Comparison of ENCODE assay signal across 2 cellular contexts in the genomic region with DNA sequence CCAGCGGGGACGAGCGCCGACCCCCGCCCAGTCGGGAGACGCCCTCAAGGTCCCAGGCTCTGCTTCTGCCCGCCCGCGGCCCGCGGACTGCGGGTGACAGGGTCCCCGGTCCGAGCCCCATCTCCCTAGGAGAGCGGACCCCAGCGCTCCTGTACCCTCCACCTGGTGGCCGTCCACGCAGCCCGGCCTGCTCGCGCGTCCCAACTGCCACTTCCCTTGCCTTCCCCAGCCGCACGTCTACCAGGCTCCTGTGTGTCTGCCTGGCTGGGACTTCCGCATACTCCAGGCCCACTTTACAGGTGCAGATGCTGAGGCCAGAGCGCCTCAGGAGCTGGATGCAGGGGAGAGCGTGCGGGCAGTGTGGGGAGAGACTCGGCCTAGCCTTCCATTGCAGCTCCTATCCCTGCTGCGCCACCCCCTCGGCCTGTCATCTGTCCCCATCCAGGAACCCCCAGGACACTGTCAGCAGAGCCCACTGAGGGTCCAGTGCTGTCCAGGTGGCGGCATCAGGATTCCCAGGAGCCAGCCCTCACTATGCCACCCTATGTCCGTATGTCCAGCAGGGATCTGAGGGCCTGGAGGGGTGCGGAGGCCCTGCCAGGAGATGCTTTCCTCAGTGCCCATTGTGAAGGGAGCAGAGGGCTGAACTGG.
A peak's percentile ranks its signal among the peaks of the same experiment; 100 is the strongest.
TF ChIP-seq lines count a peak whose summit lies in the region.

No MANE protein-coding gene starts in this region.

TF ChIP-seq in K562, 482 proteins besides CTCF, POLR2A, EP300 and RAD21 (continues in another document):
- peak; percentile 6 for TF ChIP-seq PRPF4 (IDR thresholded peaks at IDR 0.05; ENCODE audit: insufficient read depth, low read depth, low read length, poor library complexity, severe bottlenecking)
- TF ChIP-seq RBFOX2 (IDR thresholded peaks at IDR 0.05; ENCODE audit: low read depth, low read length), result peak; percentile 54
- TF ChIP-seq, protein P1, sequence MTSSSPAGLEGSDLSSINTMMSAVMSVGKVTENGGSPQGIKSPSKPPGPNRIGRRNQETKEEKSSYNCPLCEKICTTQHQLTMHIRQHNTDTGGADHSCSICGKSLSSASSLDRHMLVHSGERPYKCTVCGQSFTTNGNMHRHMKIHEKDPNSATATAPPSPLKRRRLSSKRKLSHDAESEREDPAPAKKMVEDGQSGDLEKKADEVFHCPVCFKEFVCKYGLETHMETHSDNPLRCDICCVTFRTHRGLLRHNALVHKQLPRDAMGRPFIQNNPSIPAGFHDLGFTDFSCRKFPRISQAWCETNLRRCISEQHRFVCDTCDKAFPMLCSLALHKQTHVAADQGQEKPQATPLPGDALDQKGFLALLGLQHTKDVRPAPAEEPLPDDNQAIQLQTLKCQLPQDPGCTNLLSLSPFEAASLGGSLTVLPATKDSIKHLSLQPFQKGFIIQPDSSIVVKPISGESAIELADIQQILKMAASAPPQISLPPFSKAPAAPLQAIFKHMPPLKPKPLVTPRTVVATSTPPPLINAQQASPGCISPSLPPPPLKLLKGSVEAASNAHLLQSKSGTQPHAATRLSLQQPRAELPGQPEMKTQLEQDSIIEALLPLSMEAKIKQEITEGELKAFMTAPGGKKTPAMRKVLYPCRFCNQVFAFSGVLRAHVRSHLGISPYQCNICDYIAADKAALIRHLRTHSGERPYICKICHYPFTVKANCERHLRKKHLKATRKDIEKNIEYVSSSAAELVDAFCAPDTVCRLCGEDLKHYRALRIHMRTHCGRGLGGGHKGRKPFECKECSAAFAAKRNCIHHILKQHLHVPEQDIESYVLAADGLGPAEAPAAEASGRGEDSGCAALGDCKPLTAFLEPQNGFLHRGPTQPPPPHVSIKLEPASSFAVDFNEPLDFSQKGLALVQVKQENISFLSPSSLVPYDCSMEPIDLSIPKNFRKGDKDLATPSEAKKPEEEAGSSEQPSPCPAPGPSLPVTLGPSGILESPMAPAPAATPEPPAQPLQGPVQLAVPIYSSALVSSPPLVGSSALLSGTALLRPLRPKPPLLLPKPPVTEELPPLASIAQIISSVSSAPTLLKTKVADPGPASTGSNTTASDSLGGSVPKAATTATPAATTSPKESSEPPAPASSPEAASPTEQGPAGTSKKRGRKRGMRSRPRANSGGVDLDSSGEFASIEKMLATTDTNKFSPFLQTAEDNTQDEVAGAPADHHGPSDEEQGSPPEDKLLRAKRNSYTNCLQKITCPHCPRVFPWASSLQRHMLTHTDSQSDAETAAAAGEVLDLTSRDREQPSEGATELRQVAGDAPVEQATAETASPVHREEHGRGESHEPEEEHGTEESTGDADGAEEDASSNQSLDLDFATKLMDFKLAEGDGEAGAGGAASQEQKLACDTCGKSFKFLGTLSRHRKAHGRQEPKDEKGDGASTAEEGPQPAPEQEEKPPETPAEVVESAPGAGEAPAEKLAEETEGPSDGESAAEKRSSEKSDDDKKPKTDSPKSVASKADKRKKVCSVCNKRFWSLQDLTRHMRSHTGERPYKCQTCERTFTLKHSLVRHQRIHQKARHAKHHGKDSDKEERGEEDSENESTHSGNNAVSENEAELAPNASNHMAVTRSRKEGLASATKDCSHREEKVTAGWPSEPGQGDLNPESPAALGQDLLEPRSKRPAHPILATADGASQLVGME (CRISPR knock-in tag; IDR thresholded peaks at IDR 0.05), result 0 out of 2 replicates have a peak, but pooled peaks have one; percentile 14
- TF ChIP-seq, protein P2, sequence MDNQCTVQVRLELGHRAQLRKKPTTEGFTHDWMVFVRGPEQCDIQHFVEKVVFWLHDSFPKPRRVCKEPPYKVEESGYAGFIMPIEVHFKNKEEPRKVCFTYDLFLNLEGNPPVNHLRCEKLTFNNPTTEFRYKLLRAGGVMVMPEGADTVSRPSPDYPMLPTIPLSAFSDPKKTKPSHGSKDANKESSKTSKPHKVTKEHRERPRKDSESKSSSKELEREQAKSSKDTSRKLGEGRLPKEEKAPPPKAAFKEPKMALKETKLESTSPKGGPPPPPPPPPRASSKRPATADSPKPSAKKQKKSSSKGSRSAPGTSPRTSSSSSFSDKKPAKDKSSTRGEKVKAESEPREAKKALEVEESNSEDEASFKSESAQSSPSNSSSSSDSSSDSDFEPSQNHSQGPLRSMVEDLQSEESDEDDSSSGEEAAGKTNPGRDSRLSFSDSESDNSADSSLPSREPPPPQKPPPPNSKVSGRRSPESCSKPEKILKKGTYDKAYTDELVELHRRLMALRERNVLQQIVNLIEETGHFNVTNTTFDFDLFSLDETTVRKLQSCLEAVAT (IDR thresholded peaks at IDR 0.05), result 0 out of 4 replicates have a peak, but pooled peaks of 1 of the 2 experiments have one; percentile 34
- TF ChIP-seq SMAD4 (CRISPR knock-in tag; conservative IDR thresholded peaks at IDR 0.05), result 0 out of 2 replicates have a peak, but pooled peaks have one; percentile 1
- TF ChIP-seq NFE2L1 (tag; IDR thresholded peaks at IDR 0.05; ENCODE audit: borderline replicate concordance, low read depth), result no peak
- TF ChIP-seq, protein P3, sequence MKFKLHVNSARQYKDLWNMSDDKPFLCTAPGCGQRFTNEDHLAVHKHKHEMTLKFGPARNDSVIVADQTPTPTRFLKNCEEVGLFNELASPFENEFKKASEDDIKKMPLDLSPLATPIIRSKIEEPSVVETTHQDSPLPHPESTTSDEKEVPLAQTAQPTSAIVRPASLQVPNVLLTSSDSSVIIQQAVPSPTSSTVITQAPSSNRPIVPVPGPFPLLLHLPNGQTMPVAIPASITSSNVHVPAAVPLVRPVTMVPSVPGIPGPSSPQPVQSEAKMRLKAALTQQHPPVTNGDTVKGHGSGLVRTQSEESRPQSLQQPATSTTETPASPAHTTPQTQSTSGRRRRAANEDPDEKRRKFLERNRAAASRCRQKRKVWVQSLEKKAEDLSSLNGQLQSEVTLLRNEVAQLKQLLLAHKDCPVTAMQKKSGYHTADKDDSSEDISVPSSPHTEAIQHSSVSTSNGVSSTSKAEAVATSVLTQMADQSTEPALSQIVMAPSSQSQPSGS (CRISPR knock-in tag; IDR thresholded peaks at IDR 0.05), result no peak
- peak; percentile 54 for TF ChIP-seq POLR2G (IDR thresholded peaks at IDR 0.05; ENCODE audit: low read depth, low read length)
- TF ChIP-seq ZNF589 (CRISPR knock-in tag; IDR thresholded peaks at IDR 0.05; ENCODE audit: low read depth), result no peak
- TF ChIP-seq, protein P4, sequence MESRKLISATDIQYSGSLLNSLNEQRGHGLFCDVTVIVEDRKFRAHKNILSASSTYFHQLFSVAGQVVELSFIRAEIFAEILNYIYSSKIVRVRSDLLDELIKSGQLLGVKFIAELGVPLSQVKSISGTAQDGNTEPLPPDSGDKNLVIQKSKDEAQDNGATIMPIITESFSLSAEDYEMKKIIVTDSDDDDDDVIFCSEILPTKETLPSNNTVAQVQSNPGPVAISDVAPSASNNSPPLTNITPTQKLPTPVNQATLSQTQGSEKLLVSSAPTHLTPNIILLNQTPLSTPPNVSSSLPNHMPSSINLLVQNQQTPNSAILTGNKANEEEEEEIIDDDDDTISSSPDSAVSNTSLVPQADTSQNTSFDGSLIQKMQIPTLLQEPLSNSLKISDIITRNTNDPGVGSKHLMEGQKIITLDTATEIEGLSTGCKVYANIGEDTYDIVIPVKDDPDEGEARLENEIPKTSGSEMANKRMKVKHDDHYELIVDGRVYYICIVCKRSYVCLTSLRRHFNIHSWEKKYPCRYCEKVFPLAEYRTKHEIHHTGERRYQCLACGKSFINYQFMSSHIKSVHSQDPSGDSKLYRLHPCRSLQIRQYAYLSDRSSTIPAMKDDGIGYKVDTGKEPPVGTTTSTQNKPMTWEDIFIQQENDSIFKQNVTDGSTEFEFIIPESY (CRISPR knock-in tag; IDR thresholded peaks at IDR 0.05), result peak; percentile 94

TF ChIP-seq in HepG2, 621 proteins besides CTCF, POLR2A, EP300 and RAD21 (continues in another document):
- TF ChIP-seq PLRG1 (conservative IDR thresholded peaks at IDR 0.05), result no peak
- TF ChIP-seq ZNF615 (CRISPR knock-in tag; IDR thresholded peaks at IDR 0.05; ENCODE audit: borderline replicate concordance), result no peak
- TF ChIP-seq, protein P4 (CRISPR knock-in tag; IDR thresholded peaks at IDR 0.05), result peak; percentile 68
- TF ChIP-seq, protein P5, sequence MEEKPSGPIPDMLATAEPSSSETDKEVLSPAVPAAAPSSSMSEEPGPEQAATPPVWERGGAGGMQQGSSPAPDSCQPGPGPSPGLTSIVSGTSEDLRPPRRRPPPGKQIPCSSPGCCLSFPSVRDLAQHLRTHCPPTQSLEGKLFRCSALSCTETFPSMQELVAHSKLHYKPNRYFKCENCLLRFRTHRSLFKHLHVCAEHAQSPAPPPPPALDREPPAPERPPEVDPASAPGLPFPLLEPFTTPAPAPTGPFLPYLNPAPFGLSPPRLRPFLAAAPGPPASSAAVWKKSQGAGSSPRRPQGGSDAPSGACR (CRISPR knock-in tag; IDR thresholded peaks at IDR 0.05), result no peak
- TF ChIP-seq, protein P6, sequence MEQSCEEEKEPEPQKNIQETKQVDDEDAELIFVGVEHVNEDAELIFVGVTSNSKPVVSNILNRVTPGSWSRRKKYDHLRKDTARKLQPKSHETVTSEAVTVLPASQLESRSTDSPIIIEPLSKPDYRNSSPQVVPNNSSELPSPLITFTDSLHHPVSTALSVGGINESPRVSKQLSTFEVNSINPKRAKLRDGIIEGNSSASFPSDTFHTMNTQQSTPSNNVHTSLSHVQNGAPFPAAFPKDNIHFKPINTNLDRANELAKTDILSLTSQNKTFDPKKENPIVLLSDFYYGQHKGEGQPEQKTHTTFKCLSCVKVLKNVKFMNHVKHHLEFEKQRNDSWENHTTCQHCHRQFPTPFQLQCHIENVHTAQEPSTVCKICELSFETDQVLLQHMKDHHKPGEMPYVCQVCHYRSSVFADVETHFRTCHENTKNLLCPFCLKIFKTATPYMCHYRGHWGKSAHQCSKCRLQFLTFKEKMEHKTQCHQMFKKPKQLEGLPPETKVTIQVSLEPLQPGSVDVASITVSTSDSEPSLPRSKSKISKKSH (CRISPR knock-in tag; IDR thresholded peaks at IDR 0.05; ENCODE audit: borderline replicate concordance), result 0 out of 2 replicates have a peak, but pooled peaks have one; percentile 13
- TF ChIP-seq ZKSCAN5 (CRISPR knock-in tag; IDR thresholded peaks at IDR 0.05), result no peak
- TF ChIP-seq ATAD3A (CRISPR knock-in tag; IDR thresholded peaks at IDR 0.05), result no peak
- no peak for TF ChIP-seq ZNF337 (CRISPR knock-in tag; IDR thresholded peaks at IDR 0.05; ENCODE audit: borderline replicate concordance, low read depth)
- TF ChIP-seq, protein P7, sequence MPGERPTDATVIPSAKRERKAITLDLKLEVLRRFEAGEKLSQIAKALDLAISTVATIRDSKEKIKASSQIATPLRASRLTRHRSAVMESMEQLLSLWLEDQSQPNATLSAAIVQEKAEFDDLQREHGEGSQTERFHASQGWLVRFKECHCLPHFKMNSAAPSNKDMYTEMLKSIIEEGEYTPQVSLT (CRISPR knock-in tag; IDR thresholded peaks at IDR 0.05; ENCODE audit: borderline replicate concordance, low read depth), result no peak
- TF ChIP-seq MED1 (CRISPR knock-in tag; IDR thresholded peaks at IDR 0.05), result no peak
- TF ChIP-seq, protein P8, sequence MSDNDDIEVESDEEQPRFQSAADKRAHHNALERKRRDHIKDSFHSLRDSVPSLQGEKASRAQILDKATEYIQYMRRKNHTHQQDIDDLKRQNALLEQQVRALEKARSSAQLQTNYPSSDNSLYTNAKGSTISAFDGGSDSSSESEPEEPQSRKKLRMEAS (IDR thresholded peaks at IDR 0.05), result no peak
- TF ChIP-seq, protein P9, sequence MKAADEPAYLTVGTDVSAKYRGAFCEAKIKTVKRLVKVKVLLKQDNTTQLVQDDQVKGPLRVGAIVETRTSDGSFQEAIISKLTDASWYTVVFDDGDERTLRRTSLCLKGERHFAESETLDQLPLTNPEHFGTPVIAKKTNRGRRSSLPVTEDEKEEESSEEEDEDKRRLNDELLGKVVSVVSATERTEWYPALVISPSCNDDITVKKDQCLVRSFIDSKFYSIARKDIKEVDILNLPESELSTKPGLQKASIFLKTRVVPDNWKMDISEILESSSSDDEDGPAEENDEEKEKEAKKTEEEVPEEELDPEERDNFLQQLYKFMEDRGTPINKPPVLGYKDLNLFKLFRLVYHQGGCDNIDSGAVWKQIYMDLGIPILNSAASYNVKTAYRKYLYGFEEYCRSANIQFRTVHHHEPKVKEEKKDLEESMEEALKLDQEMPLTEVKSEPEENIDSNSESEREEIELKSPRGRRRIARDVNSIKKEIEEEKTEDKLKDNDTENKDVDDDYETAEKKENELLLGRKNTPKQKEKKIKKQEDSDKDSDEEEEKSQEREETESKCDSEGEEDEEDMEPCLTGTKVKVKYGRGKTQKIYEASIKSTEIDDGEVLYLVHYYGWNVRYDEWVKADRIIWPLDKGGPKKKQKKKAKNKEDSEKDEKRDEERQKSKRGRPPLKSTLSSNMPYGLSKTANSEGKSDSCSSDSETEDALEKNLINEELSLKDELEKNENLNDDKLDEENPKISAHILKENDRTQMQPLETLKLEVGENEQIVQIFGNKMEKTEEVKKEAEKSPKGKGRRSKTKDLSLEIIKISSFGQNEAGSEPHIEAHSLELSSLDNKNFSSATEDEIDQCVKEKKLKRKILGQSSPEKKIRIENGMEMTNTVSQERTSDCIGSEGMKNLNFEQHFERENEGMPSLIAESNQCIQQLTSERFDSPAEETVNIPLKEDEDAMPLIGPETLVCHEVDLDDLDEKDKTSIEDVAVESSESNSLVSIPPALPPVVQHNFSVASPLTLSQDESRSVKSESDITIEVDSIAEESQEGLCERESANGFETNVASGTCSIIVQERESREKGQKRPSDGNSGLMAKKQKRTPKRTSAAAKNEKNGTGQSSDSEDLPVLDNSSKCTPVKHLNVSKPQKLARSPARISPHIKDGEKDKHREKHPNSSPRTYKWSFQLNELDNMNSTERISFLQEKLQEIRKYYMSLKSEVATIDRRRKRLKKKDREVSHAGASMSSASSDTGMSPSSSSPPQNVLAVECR (CRISPR knock-in tag; IDR thresholded peaks at IDR 0.05; ENCODE audit: borderline replicate concordance), result no peak
- peak; percentile 90 for TF ChIP-seq ZNF629 (CRISPR knock-in tag; conservative IDR thresholded peaks at IDR 0.05)
- TF ChIP-seq ESRRA (CRISPR knock-in tag; IDR thresholded peaks at IDR 0.05; ENCODE audit: low read depth), result no peak
- no peak for TF ChIP-seq ASH2L (IDR thresholded peaks at IDR 0.05; ENCODE audit: insufficient read length, low read depth, low read length)
- no peak for TF ChIP-seq TRIM24 (CRISPR knock-in tag; IDR thresholded peaks at IDR 0.05)
- TF ChIP-seq NR2C2 (CRISPR knock-in tag; IDR thresholded peaks at IDR 0.05; ENCODE audit: borderline replicate concordance), result no peak
